Comparison of ENCODE assay signal across 8 cellular contexts in the genomic region with DNA sequence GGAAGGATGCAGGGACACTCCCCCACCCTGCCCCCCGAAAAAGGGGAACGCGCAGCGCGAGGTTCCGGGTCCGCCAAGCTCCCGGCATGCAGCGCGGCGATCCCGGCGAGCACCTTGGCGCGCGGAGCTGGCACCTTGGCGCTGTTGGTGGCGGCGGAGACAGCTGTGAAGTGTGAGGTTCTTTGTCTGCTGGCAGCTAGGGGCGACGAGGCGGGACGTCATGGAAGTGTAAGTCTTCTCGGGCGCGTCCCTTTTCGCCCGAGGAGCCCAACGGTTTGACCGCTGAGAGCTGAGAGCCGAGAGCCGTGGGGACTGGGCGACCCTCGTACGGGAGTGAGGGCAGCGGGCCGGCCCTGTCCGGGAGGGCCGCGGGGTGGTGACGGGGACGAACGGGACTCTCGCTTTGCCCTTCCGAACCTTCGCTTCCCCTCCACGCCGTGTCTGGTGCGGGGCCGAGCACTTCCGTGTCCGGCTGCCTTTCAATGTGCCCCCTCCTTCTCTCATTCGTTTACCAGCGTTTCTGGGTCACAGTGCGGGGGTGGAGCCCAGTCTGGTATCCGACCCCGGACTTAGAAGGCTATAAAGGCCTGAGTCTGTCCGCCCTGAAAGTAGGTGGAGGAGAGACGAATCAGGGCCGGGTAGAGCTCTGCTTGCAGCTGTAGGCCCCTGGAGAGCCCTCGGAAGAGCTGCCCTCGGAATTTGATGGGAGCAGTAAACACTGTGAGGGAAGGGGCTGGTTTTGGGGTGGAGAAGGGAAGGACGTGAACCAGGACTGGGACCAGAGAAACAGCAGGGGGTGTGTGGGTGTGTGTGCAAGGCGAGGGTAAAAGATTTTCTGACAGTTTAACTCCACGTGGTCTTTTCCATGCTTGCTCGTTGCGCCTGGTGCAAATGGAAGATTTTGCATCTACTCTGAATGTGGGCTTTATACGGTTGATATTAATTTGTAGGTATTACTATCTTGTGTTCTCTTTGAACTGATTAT. TPM values are rescaled to one million over a fixed set of nuclear protein-coding genes. Genes with fewer than 3 reads are reported as not detected.
DNase-seq lines count a peak whose midpoint lies in the region; ATAC-seq and TF ChIP-seq lines count a peak whose summit lies in the region.

A gene (plus strand): TSS at position 105 of the 985 bp plus-strand sequence. CDS start 116 bp downstream, at position 221.

- intact Hi-C loops in sciatic nerve (cut with DNase I) = no loop called here

- TF ChIP-seq CTCF in astrocyte of the cerebellum (IDR thresholded peaks at IDR 0.05; ENCODE audit: low read depth, low read length, missing control alignments) = no peak

- ATAC-seq in HG02884 (IDR thresholded peaks at IDR 0.05; ENCODE audit: unreplicated experiment) (peak; percentile 89), sciatic nerve (peak; percentile 95)

- in situ Hi-C loops in astrocyte of the cerebellum (cut with HindIII; ENCODE audit: low sequenced_read_pairs) = no loop called here

- H3K4me3 ChIP-seq in astrocyte of the cerebellum (ENCODE audit: low read depth, low read length) = peak within 1 kb of the TSS; percentile 83

- DNase-seq in NCI-H2081 (lab: John Stamatoyannopoulos, UW) (peak; percentile 77 to 86), NCI-H2081 treated with DMSO at 0.1 percent for 48 hours (lab: John Stamatoyannopoulos, UW) (no peak), NCI-H1694 treated with DMSO at 0.1 percent for 48 hours (lab: John Stamatoyannopoulos, UW) (peak; percentile 52), T-helper 9 cell (peak; percentile 81), astrocyte of the cerebellum (ENCODE audit: low read depth) (peak; percentile 48), hypothalamus (lab: John Stamatoyannopoulos, UW) (peak in 50 of 51 donors; percentile 33 to 85 (median 68)), sciatic nerve (ENCODE audit: low spot score) (peak; percentile 88)

RNA-seq across cellular contexts. Expression of the gene that starts here (rescaled TPM):
- total RNA-seq in sciatic nerve = 31.2 TPM
